13 cellular contexts compared by ENCODE assay signal in the genomic region with DNA sequence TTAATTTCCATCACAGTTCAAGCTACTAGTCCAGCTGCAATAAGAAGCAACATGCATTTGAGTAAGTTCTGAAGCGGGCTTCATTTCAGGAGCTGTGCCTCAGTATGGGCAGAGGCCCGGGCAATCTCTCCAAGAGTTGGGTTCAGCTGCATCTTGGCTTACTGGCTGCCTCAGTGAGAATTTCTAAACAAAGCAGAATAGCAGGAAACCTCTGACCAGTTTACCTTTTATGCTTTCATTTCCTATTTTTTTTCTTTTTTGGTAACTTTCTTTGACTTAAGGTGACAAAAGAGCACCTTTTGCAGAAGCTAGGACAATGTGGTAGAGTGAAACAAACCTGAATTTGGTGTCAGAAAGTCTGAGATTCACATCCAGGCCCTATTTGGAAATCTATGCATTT. TPM values are rescaled to one million over a fixed set of nuclear protein-coding genes. Genes with fewer than 3 reads are reported as not detected.
DNase-seq lines count a peak whose midpoint lies in the region; ATAC-seq lines count a peak whose summit lies in the region.
"Had no signal": no experiment of that assay in that cellular context is flagged by ENCODE, and none has a peak within 500 bp of the region (broad histone marks: within the 10 kb centered on the region; RNA-seq: fewer than 3 reads in every experiment).

No MANE protein-coding gene starts in this region.

- peaks cover 3% of the 10 kb centered on the region for H3K9me3 Mint-ChIP-seq in activated CD8-positive, alpha-beta memory T cell treated with anti-CD3 and anti-CD28 coated beads, Interleukin-2, amount 10 ng/mL, durations not matched to agents 7 days and 5 days (ENCODE audit: low read depth)
- H3K9me3 Mint-ChIP-seq in stimulated activated effector memory CD8-positive, alpha-beta T cell treated with anti-CD3 and anti-CD28 coated beads, Interleukin-12 subunit alpha, Interleukin-12 subunit beta, amount 100 ng/mL, for 72 hours, result no peaks in the 10 kb centered on the region

- CTCF ChIA-PET in activated CD8-positive, alpha-beta memory T cell treated with anti-CD3 and anti-CD28 coated beads, Interleukin-2, amount 10 ng/mL, durations not matched to agents 7 days and 5 days (lab: Charles Lee), result interaction anchor here (1.3 kb wide), 1 partner anchor 64 kb away, joined by 3 read pairs; no protein-coding TSS in a partner anchor

- DNase-seq in activated CD8-positive, alpha-beta memory T cell treated with anti-CD3 and anti-CD28 coated beads, Interleukin-2, amount 10 ng/mL, durations not matched to agents 7 days and 5 days, result no peak
- DNase-seq in activated CD8-positive, alpha-beta memory T cell treated with anti-CD3 and anti-CD28 coated beads for 24 hours, result no peak
- no peak for DNase-seq in stimulated activated effector memory CD8-positive, alpha-beta T cell treated with anti-CD3 and anti-CD28 coated beads, Interleukin-12 subunit alpha, Interleukin-12 subunit beta, amount 100 ng/mL, for 72 hours (ENCODE audit: low spot score in 2 of 2)
- DNase-seq in NCI-H187 (lab: John Stamatoyannopoulos, UW), result no peak
- DNase-seq in SHP77 (lab: John Stamatoyannopoulos, UW), result no peak
- DNase-seq in DMS53 (lab: John Stamatoyannopoulos, UW), result no peak
- DNase-seq: IMR-90; islet precursor cell; NCI-H226; stimulated activated CD4-positive, alpha-beta T cell treated with anti-CD3 and anti-CD28 coated beads, Interleukin-4, amount 100 ng/mL, for 4 hours had no signal

- H3K36me3 Mint-ChIP-seq in activated CD8-positive, alpha-beta memory T cell treated with anti-CD3 and anti-CD28 coated beads, Interleukin-2, amount 10 ng/mL, durations not matched to agents 7 days and 5 days, result peaks cover 16% of the 10 kb centered on the region
- H3K36me3 Mint-ChIP-seq in stimulated activated effector memory CD8-positive, alpha-beta T cell treated with anti-CD3 and anti-CD28 coated beads, Interleukin-12 subunit alpha, Interleukin-12 subunit beta, amount 100 ng/mL, for 72 hours, result no peaks in the 10 kb centered on the region

- H3K4me3 Mint-ChIP-seq in activated CD8-positive, alpha-beta memory T cell treated with anti-CD3 and anti-CD28 coated beads, Interleukin-2, amount 10 ng/mL, durations not matched to agents 7 days and 5 days, result no peak overlapping the region
- peak overlapping the region; percentile 45 for H3K4me3 Mint-ChIP-seq in stimulated activated effector memory CD8-positive, alpha-beta T cell treated with anti-CD3 and anti-CD28 coated beads, Interleukin-12 subunit alpha, Interleukin-12 subunit beta, amount 100 ng/mL, for 72 hours

- peaks cover 26% of the 10 kb centered on the region for H3K4me1 Mint-ChIP-seq in activated CD8-positive, alpha-beta memory T cell treated with anti-CD3 and anti-CD28 coated beads, Interleukin-2, amount 10 ng/mL, durations not matched to agents 7 days and 5 days
- H3K4me1 Mint-ChIP-seq in stimulated activated effector memory CD8-positive, alpha-beta T cell treated with anti-CD3 and anti-CD28 coated beads, Interleukin-12 subunit alpha, Interleukin-12 subunit beta, amount 100 ng/mL, for 72 hours, result peaks cover 37% of the 10 kb centered on the region

- H3K27me3 Mint-ChIP-seq in activated CD8-positive, alpha-beta memory T cell treated with anti-CD3 and anti-CD28 coated beads, Interleukin-2, amount 10 ng/mL, durations not matched to agents 7 days and 5 days, result no peaks in the 10 kb centered on the region

- H3K27ac Mint-ChIP-seq in activated CD8-positive, alpha-beta memory T cell treated with anti-CD3 and anti-CD28 coated beads, Interleukin-2, amount 10 ng/mL, durations not matched to agents 7 days and 5 days, result peak overlapping the region; percentile 71
- H3K27ac Mint-ChIP-seq in stimulated activated effector memory CD8-positive, alpha-beta T cell treated with anti-CD3 and anti-CD28 coated beads, Interleukin-12 subunit alpha, Interleukin-12 subunit beta, amount 100 ng/mL, for 72 hours, result peak overlapping the region; percentile 84

- ATAC-seq in activated CD8-positive, alpha-beta memory T cell treated with anti-CD3 and anti-CD28 coated beads, Interleukin-2, amount 10 ng/mL, durations not matched to agents 7 days and 5 days, result no peak
- ATAC-seq in HG02571 (IDR thresholded peaks at IDR 0.05; ENCODE audit: unreplicated experiment), result peak; percentile 20
- peak; percentile 39 for ATAC-seq in HG03571 (IDR thresholded peaks at IDR 0.05; ENCODE audit: unreplicated experiment)
- peak; percentile 24 for ATAC-seq in stimulated activated effector memory CD8-positive, alpha-beta T cell treated with anti-CD3 and anti-CD28 coated beads, Interleukin-12 subunit alpha, Interleukin-12 subunit beta, amount 100 ng/mL, for 72 hours
- ATAC-seq: A549 had no signal

RNA-seq across cellular contexts. Expression of a gene that starts 51.0 kb away (rescaled TPM):
- 1 to 10 TPM; 4.2 to 7.4 TPM for total RNA-seq in activated CD8-positive, alpha-beta memory T cell treated with anti-CD3 and anti-CD28 coated beads, Interleukin-2, amount 10 ng/mL, durations not matched to agents 7 days and 5 days
